Comparison of ENCODE assay signal across 1 cellular context in genomic region chr7:43123457-43123856, GRCh38.
TF ChIP-seq lines count a peak whose summit lies in the region.

No MANE protein-coding gene starts in this region.

TF ChIP-seq in WTC11, 78 proteins besides CTCF, POLR2A, EP300 and RAD21 (continued from another document):
- TF ChIP-seq ZNF532 (CRISPR knock-in tag; IDR thresholded peaks at IDR 0.05; ENCODE audit: borderline replicate concordance): no peak
- TF ChIP-seq AFF4 (CRISPR knock-in tag; IDR thresholded peaks at IDR 0.05; ENCODE audit: borderline replicate concordance): no peak
- no peak for TF ChIP-seq CDX4 (CRISPR knock-in tag; IDR thresholded peaks at IDR 0.05; ENCODE audit: borderline replicate concordance)
- no peak for TF ChIP-seq ZBTB43 (CRISPR knock-in tag; IDR thresholded peaks at IDR 0.05)
TF ChIP-seq in WTC11: peak in this region for 0.
